In the genomic region with DNA sequence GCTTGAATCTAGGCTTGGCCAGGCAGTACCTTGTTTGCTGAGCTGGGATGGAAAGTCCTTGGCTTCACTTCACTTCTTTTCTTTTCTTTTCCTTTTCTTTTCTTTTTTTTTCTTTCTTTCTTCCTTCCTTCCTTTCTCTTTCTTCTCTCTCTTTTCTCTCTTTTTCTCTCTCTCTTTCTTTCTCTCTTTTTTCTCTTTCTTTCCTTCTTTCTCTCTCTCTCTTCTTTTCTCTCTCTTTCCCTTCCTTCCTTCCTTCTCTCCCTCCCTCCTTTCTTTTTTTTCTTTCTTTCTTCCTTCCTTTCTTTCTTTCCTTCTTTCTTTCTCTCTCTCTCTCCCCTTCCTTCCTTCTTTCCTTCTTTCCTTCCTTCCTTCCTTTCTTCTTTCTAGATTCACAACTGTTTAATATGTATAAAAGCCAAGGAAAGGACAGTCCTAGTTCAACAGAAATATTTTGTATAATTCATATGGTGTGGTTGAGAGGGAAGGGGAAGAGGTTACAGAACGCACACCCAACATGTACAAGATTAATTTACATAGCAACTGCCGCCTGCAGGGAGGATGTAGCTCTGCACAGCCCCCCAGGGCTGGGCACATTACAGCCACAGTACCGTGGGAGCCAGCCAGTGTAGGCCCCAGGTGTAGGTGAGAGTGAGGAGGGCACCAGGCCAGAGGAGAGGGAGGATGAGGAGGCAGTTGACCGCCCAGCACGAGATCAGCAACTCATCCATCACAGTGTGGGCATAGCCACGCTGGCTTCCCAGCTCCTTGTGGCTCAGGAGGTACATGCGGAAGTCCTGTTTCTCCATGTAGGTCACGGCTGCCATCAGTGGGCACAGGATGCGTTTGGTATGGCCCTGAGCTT, we compare ENCODE assay signal across 19 cellular contexts. TPM values are rescaled to one million over a fixed set of nuclear protein-coding genes. Genes with fewer than 3 reads are reported as not detected.
DNase-seq lines count a peak whose midpoint lies in the region; ATAC-seq and TF ChIP-seq lines count a peak whose summit lies in the region.
"Had no signal": no experiment of that assay in that cellular context is flagged by ENCODE, and none has a peak within 500 bp of the region (broad histone marks: within the 10 kb centered on the region; RNA-seq: fewer than 3 reads in every experiment).

No MANE protein-coding gene starts in this region.

- H3F3A ChIP-seq in DOHH2 (ENCODE audit: control insufficient read depth, insufficient read depth) (no peaks in the 10 kb centered on the region), Loucy (ENCODE audit: low read depth) (no peaks in the 10 kb centered on the region)

- H4K20me1 ChIP-seq in DOHH2 (ENCODE audit: control insufficient read depth, insufficient read depth, low read depth, low read length) (no peaks in the 10 kb centered on the region), Loucy (ENCODE audit: insufficient read depth, low read length, poor library complexity, severe bottlenecking) (no peaks in the 10 kb centered on the region)

- H3K9me2 ChIP-seq in DOHH2 (replicated peaks; ENCODE audit: control insufficient read depth, low read length) (no peaks in the 10 kb centered on the region), Loucy (replicated peaks; ENCODE audit: low read depth, low read length) (no peaks in the 10 kb centered on the region)

- H3K27me3 ChIP-seq in DOHH2 (ENCODE audit: control insufficient read depth, low read length) (no peaks in the 10 kb centered on the region), Loucy (ENCODE audit: insufficient read depth, low read length, poor library complexity, severe bottlenecking) (no peaks in the 10 kb centered on the region)

- H3K27ac ChIP-seq in DOHH2 (ENCODE audit: low read depth, low read length) = no peak overlapping the region; the same call in 1 of the 2 replicates
- H3K27ac ChIP-seq: PC-9 had no signal

- H3K36me3 ChIP-seq in DOHH2 (ENCODE audit: control insufficient read depth, low read length) (no peaks in the 10 kb centered on the region), Loucy (ENCODE audit: insufficient read depth, low read length) (no peaks in the 10 kb centered on the region)

- H3K4me2 ChIP-seq in DOHH2 (ENCODE audit: low read length) = peak overlapping the region; percentile 43
- peak overlapping the region; percentile 16 for H3K4me2 ChIP-seq in Loucy (ENCODE audit: low read depth, low read length, poor library complexity, severe bottlenecking)
- H3K4me2 ChIP-seq: PC-9 had no signal

- no peaks in the 10 kb centered on the region for H3K79me2 ChIP-seq in DOHH2 (ENCODE audit: control insufficient read depth, low read length)
- H3K79me2 ChIP-seq in Loucy (ENCODE audit: insufficient read depth, low read length) = no peaks in the 10 kb centered on the region

- H2AFZ ChIP-seq in Loucy (ENCODE audit: low read length) = peak overlapping the region; percentile 30; the same call in 1 of the 2 replicates
- H2AFZ ChIP-seq: PC-9 had no signal

- H3K9me3 ChIP-seq in DOHH2 (ENCODE audit: control insufficient read depth, insufficient read depth, low read length) (no peaks in the 10 kb centered on the region), Loucy (ENCODE audit: insufficient read depth, low read depth, low read length) (no peaks in the 10 kb centered on the region)

- no peak for TF ChIP-seq CTCF in DOHH2 (IDR thresholded peaks at IDR 0.05; ENCODE audit: low read depth, low read length, poor library complexity, severe bottlenecking)
- TF ChIP-seq CTCF in Loucy (conservative IDR thresholded peaks at IDR 0.05; ENCODE audit: low read length) = no peak
- TF ChIP-seq CTCF in WTC11 (IDR thresholded peaks at IDR 0.05) = no peak
- no peak for TF ChIP-seq CTCF in nephron (IDR thresholded peaks at IDR 0.05; ENCODE audit: unreplicated experiment in 3 of 3)

- H3K36me3 Mint-ChIP-seq in WTC11 (no peaks in the 10 kb centered on the region), nephron (ENCODE audit: low read depth) (no peaks in the 10 kb centered on the region)
- H3K36me3 Mint-ChIP-seq: CD4-positive, alpha-beta memory T cell had no signal

- H3K4me1 ChIP-seq in DOHH2 (ENCODE audit: control insufficient read depth, low read length) (peaks cover 27% of the 10 kb centered on the region), Loucy (ENCODE audit: insufficient read depth, low read length, poor library complexity, severe bottlenecking) (peaks cover 38% of the 10 kb centered on the region)

- H3K9me3 Mint-ChIP-seq in WTC11 (no peaks in the 10 kb centered on the region), nephron (no peaks in the 10 kb centered on the region)

- DNase-seq in WTC11 (ENCODE audit: low spot score) = no peak
- DNase-seq in pons (ENCODE audit: low spot score) = no peak
- no peak for DNase-seq in NCI-H146 (lab: John Stamatoyannopoulos, UW)
- DNase-seq: ACHN; AML-193; CD4-positive, alpha-beta memory T cell; DMS79; HCEC 1CT; NCI-H187 treated with DMSO at 0.1 percent for 48 hours; NCI-H345; NCI-H69; NK-92 treated with Interleukin-12 subunit alpha and Interleukin-12 subunit beta, amount 100 ng/mL, for 24 hours; PC-9 had no signal

- peak overlapping the region; percentile 27 for H3K9ac ChIP-seq in Loucy (ENCODE audit: low read depth, low read length, poor library complexity, severe bottlenecking)

- H3K27me3 Mint-ChIP-seq in WTC11 (ENCODE audit: low read depth) = peaks cover 4% of the 10 kb centered on the region; the same call in 1 of the 2 replicates
- peaks cover 5% of the 10 kb centered on the region for H3K27me3 Mint-ChIP-seq in nephron (ENCODE audit: low read depth)

- CTCF ChIA-PET in WTC11 (lab: Charles Lee) = interaction anchor here (0.8 to 1.3 kb wide), 2 partner anchors 71 to 72 kb away, joined by 3 to 4 read pairs; no protein-coding TSS in a partner anchor

- POLR2A ChIA-PET in WTC11 (lab: Charles Lee) = no interaction called here

- no peak overlapping the region for H3K27ac Mint-ChIP-seq in WTC11
- H3K27ac Mint-ChIP-seq in nephron = peak overlapping the region in 2 of 3 experiments; percentile 79 to 86
- H3K27ac Mint-ChIP-seq: CD4-positive, alpha-beta memory T cell had no signal

- H3K4me3 ChIP-seq in DOHH2 (ENCODE audit: low read length) (no peak overlapping the region; the same call in 1 of the 2 replicates), Loucy (ENCODE audit: low read length, poor library complexity, severe bottlenecking) (no peak overlapping the region)
- H3K4me3 ChIP-seq: PC-9 had no signal

- H3K4me3 Mint-ChIP-seq in WTC11 (no peak overlapping the region), nephron (no peak overlapping the region)
- H3K4me3 Mint-ChIP-seq: CD4-positive, alpha-beta memory T cell had no signal

- H3K4me1 Mint-ChIP-seq in WTC11 (0 out of 2 replicates have a peak, but pooled peaks cover 4% of the 10 kb centered on the region), nephron (peaks cover 50% of the 10 kb centered on the region)

- ATAC-seq in WTC11 = no peak
- ATAC-seq in HG03025 (IDR thresholded peaks at IDR 0.05; ENCODE audit: low FRiP score, unreplicated experiment) = no peak

TF ChIP-seq in WTC11, 78 proteins besides CTCF, POLR2A, EP300 and RAD21:
- TF ChIP-seq, protein P1, sequence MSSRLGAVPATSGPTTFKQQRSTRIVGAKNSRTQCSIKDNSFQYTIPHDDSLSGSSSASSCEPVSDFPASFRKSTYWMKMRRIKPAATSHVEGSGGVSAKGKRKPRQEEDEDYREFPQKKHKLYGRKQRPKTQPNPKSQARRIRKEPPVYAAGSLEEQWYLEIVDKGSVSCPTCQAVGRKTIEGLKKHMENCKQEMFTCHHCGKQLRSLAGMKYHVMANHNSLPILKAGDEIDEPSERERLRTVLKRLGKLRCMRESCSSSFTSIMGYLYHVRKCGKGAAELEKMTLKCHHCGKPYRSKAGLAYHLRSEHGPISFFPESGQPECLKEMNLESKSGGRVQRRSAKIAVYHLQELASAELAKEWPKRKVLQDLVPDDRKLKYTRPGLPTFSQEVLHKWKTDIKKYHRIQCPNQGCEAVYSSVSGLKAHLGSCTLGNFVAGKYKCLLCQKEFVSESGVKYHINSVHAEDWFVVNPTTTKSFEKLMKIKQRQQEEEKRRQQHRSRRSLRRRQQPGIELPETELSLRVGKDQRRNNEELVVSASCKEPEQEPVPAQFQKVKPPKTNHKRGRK (CRISPR knock-in tag; IDR thresholded peaks at IDR 0.05; ENCODE audit: borderline replicate concordance) = peak; percentile 43; the same call in 1 of the 2 replicates
- TF ChIP-seq, protein P2, sequence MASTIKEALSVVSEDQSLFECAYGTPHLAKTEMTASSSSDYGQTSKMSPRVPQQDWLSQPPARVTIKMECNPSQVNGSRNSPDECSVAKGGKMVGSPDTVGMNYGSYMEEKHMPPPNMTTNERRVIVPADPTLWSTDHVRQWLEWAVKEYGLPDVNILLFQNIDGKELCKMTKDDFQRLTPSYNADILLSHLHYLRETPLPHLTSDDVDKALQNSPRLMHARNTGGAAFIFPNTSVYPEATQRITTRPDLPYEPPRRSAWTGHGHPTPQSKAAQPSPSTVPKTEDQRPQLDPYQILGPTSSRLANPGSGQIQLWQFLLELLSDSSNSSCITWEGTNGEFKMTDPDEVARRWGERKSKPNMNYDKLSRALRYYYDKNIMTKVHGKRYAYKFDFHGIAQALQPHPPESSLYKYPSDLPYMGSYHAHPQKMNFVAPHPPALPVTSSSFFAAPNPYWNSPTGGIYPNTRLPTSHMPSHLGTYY (CRISPR knock-in tag; IDR thresholded peaks at IDR 0.05) = no peak
- TF ChIP-seq KAT7 (CRISPR knock-in tag; IDR thresholded peaks at IDR 0.05; ENCODE audit: borderline replicate concordance) (no peak), ZBTB43 (CRISPR knock-in tag; IDR thresholded peaks at IDR 0.05) (no peak)
- TF ChIP-seq, protein P3, sequence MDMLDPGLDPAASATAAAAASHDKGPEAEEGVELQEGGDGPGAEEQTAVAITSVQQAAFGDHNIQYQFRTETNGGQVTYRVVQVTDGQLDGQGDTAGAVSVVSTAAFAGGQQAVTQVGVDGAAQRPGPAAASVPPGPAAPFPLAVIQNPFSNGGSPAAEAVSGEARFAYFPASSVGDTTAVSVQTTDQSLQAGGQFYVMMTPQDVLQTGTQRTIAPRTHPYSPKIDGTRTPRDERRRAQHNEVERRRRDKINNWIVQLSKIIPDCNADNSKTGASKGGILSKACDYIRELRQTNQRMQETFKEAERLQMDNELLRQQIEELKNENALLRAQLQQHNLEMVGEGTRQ (CRISPR knock-in tag; IDR thresholded peaks at IDR 0.05) = no peak

RNA-seq across cellular contexts. Expression of gene ITGB3, which starts 9.7 kb away (rescaled TPM):
- total RNA-seq in WTC11 (2021) = 0.04 to 0.14 TPM (median 0.09 TPM) in 3 replicates
- total RNA-seq: CD4-positive, alpha-beta memory T cell; G401 had no signal

RNA-seq across cellular contexts. Expression of gene MYL4, which starts 34.8 kb away (rescaled TPM):
- total RNA-seq in WTC11 (2021) = 0.50 TPM in 1 of 3 replicates, not detected in the others
- total RNA-seq: CD4-positive, alpha-beta memory T cell; G401; PC-9; SK-MEL-5 had no signal

RNA-seq across cellular contexts. Expression of gene CDC27, which starts 54.9 kb away (rescaled TPM):
- 83.0 to 83.6 TPM (median 83.3 TPM) in 3 replicates for total RNA-seq in WTC11 (2021)
